ENCODE assay signal across 8 cellular contexts in the genomic region with DNA sequence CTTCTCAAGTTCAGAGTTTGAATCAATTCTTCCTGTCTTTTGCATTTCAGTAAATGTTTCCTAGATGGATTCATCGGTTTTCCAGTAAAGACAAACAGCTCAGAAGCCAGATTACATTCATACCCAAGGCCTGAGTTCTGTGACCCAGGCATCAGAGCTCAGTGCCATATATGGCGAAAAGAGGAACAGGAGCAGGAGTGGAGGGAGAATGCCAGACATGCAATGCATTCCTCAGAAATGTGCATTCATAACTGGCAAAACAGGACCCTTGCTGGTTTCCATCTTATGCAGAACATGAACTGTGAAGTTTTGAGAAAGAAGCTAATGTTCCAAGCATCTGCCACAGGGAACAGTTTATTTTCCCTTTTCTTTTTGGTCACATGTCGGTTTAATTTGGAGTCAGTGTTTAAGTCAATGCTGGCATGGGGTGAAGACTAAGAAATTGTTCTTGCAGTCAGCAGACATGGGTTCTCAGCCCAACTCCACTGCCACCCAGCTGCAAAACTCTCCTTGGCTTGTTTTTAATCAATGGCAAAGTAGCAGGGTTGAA.
DNase-seq lines count a peak whose midpoint lies in the region; ATAC-seq, FAIRE-seq and TF ChIP-seq lines count a peak whose summit lies in the region.

No MANE protein-coding gene starts in this region.

- TF ChIP-seq POLR2A in H54 (IDR thresholded peaks at IDR 0.05; ENCODE audit: low read depth, low read length): no peak

- peaks cover 4% of the 10 kb centered on the region for H3K36me3 Mint-ChIP-seq in activated B cell treated with CpG ODN at 0.5 μM for 24 hours (ENCODE audit: low read depth)
- peaks cover 16% of the 10 kb centered on the region for H3K36me3 Mint-ChIP-seq in activated CD4-positive, alpha-beta T cell treated with anti-CD3 and anti-CD28 coated beads, Interleukin-2, amount 10 ng/mL, durations not matched to agents 24 days and 14 days (ENCODE audit: low read depth)

- no peaks in the 10 kb centered on the region for H4K20me1 ChIP-seq in hepatocyte (ENCODE audit: insufficient read depth, poor library complexity, severe bottlenecking)
- peaks cover 14% of the 10 kb centered on the region for H4K20me1 ChIP-seq in smooth muscle cell (ENCODE audit: low read depth)

- POLR2A ChIA-PET in activated B cell treated with CpG ODN at 0.5 μM for 24 hours (lab: Charles Lee): interaction anchor here (0.6 to 0.7 kb wide), 2 partner anchors 11 to 470 kb away, joined by 3 to 5 read pairs; no protein-coding TSS in a partner anchor

- H3K4me3 ChIP-seq in hepatocyte (no peak overlapping the region), smooth muscle cell (no peak overlapping the region)

- ATAC-seq in activated B cell treated with CpG ODN at 0.5 μM for 24 hours (ENCODE audit: low read depth) (no peak), GM19463 (IDR thresholded peaks at IDR 0.05; ENCODE audit: unreplicated experiment) (no peak), HG03378 (IDR thresholded peaks at IDR 0.05; ENCODE audit: unreplicated experiment) (no peak)

- no peaks in the 10 kb centered on the region for H3K9me3 Mint-ChIP-seq in activated B cell treated with CpG ODN at 0.5 μM for 24 hours
- H3K9me3 Mint-ChIP-seq in activated CD4-positive, alpha-beta T cell treated with anti-CD3 and anti-CD28 coated beads, Interleukin-2, amount 10 ng/mL, durations not matched to agents 24 days and 14 days: peaks cover 8% of the 10 kb centered on the region

- H3F3A ChIP-seq in smooth muscle cell (ENCODE audit: low read depth): peaks cover 34% of the 10 kb centered on the region

- FAIRE-seq in H54 (lab: Jason Lieb, UNC): peak; percentile 92

- H3K4me2 ChIP-seq in hepatocyte: peak overlapping the region; percentile 12
- peak overlapping the region; percentile 83 for H3K4me2 ChIP-seq in smooth muscle cell

- peak overlapping the region; percentile 60 for H3K9ac ChIP-seq in smooth muscle cell (ENCODE audit: low read depth)

- 49% methylated on average over 3 of the region's 3 CpGs for WGBS in hepatocyte (ENCODE audit: low lambda C conversion rate, missing lambda C conversion rate)
- 21% methylated on average over 3 of the region's 3 CpGs for WGBS in smooth muscle cell (ENCODE audit: low lambda C conversion rate)

- peaks cover 34% of the 10 kb centered on the region for H3K4me1 Mint-ChIP-seq in activated B cell treated with CpG ODN at 0.5 μM for 24 hours
- H3K4me1 Mint-ChIP-seq in activated CD4-positive, alpha-beta T cell treated with anti-CD3 and anti-CD28 coated beads, Interleukin-2, amount 10 ng/mL, durations not matched to agents 24 days and 14 days: peaks cover 32% of the 10 kb centered on the region

- H3K27me3 Mint-ChIP-seq in activated B cell treated with CpG ODN at 0.5 μM for 24 hours: no peaks in the 10 kb centered on the region
- no peaks in the 10 kb centered on the region for H3K27me3 Mint-ChIP-seq in activated CD4-positive, alpha-beta T cell treated with anti-CD3 and anti-CD28 coated beads, Interleukin-2, amount 10 ng/mL, durations not matched to agents 24 days and 14 days

- no peaks in the 10 kb centered on the region for H3K9me2 ChIP-seq in hepatocyte (replicated peaks; ENCODE audit: insufficient read depth)

- no peak overlapping the region for H2AFZ ChIP-seq in hepatocyte
- no peak overlapping the region for H2AFZ ChIP-seq in smooth muscle cell (ENCODE audit: low read depth)

- peaks cover 39% of the 10 kb centered on the region for H3K4me1 ChIP-seq in hepatocyte (ENCODE audit: insufficient read depth)
- H3K4me1 ChIP-seq in smooth muscle cell (ENCODE audit: low read depth): peaks cover 64% of the 10 kb centered on the region

- intact Hi-C loops in activated B cell treated with CpG ODN at 0.5 μM for 24 hours (cut with micrococcal nuclease): no loop called here
- intact Hi-C loops in activated CD4-positive, alpha-beta T cell treated with anti-CD3 and anti-CD28 coated beads, Interleukin-2, amount 10 ng/mL, durations not matched to agents 24 days and 14 days (cut with micrococcal nuclease): no loop called here

- H3K27me3 ChIP-seq in hepatocyte: no peaks in the 10 kb centered on the region
- no peaks in the 10 kb centered on the region for H3K27me3 ChIP-seq in smooth muscle cell (ENCODE audit: low read depth)

- TF ChIP-seq CTCF in activated B cell treated with CpG ODN at 0.5 μM for 24 hours (IDR thresholded peaks at IDR 0.05) (no peak), hepatocyte (IDR thresholded peaks at IDR 0.05; ENCODE audit: poor library complexity) (no peak), smooth muscle cell (IDR thresholded peaks at IDR 0.05; ENCODE audit: borderline replicate concordance, insufficient read depth, poor library complexity, severe bottlenecking) (no peak)

- H3K9me3 ChIP-seq in hepatocyte (ENCODE audit: low read depth) (no peaks in the 10 kb centered on the region), smooth muscle cell (replicated peaks; ENCODE audit: low read depth) (no peaks in the 10 kb centered on the region)

- H3K79me2 ChIP-seq in hepatocyte (peaks cover 76% of the 10 kb centered on the region), smooth muscle cell (ENCODE audit: low read depth) (peaks cover 33% of the 10 kb centered on the region)

- DNase-seq in H54 (ENCODE audit: insufficient read length, low spot score) (no peak), activated B cell treated with CpG ODN at 0.5 μM for 24 hours (no peak), hepatocyte (ENCODE audit: low spot score) (peak; percentile 64), smooth muscle cell (lab: John Stamatoyannopoulos, UW; ENCODE audit: unreplicated experiment) (no peak)
- DNase-seq in activated CD4-positive, alpha-beta T cell treated with anti-CD3 and anti-CD28 coated beads for 4 hours: no peak
- no peak for DNase-seq in activated CD4-positive, alpha-beta T cell treated with anti-CD3 and anti-CD28 coated beads, Interleukin-2, amount 10 ng/mL, durations not matched to agents 24 days and 14 days

- H3K4me3 Mint-ChIP-seq in activated B cell treated with CpG ODN at 0.5 μM for 24 hours: peak overlapping the region; percentile 21
- H3K4me3 Mint-ChIP-seq in activated CD4-positive, alpha-beta T cell treated with anti-CD3 and anti-CD28 coated beads, Interleukin-2, amount 10 ng/mL, durations not matched to agents 24 days and 14 days: no peak overlapping the region

- H3K27ac ChIP-seq in hepatocyte (peak overlapping the region; percentile 91), smooth muscle cell (ENCODE audit: low read depth) (peak overlapping the region; percentile 96)

- CTCF ChIA-PET in activated B cell treated with CpG ODN at 0.5 μM for 24 hours (lab: Charles Lee): interaction anchor here (1.7 kb wide), 1 partner anchor 26 kb away, joined by 4 read pairs; no protein-coding TSS in a partner anchor

- peak overlapping the region; percentile 56 for H3K27ac Mint-ChIP-seq in activated B cell treated with CpG ODN at 0.5 μM for 24 hours
- H3K27ac Mint-ChIP-seq in activated CD4-positive, alpha-beta T cell treated with anti-CD3 and anti-CD28 coated beads, Interleukin-2, amount 10 ng/mL, durations not matched to agents 24 days and 14 days: no peak overlapping the region

- H3K36me3 ChIP-seq in hepatocyte (replicated peaks; ENCODE audit: insufficient read depth, low read depth) (no peaks in the 10 kb centered on the region), smooth muscle cell (ENCODE audit: low read depth) (no peaks in the 10 kb centered on the region)
